ENCODE assay signal across 1 cellular context in the genomic region with DNA sequence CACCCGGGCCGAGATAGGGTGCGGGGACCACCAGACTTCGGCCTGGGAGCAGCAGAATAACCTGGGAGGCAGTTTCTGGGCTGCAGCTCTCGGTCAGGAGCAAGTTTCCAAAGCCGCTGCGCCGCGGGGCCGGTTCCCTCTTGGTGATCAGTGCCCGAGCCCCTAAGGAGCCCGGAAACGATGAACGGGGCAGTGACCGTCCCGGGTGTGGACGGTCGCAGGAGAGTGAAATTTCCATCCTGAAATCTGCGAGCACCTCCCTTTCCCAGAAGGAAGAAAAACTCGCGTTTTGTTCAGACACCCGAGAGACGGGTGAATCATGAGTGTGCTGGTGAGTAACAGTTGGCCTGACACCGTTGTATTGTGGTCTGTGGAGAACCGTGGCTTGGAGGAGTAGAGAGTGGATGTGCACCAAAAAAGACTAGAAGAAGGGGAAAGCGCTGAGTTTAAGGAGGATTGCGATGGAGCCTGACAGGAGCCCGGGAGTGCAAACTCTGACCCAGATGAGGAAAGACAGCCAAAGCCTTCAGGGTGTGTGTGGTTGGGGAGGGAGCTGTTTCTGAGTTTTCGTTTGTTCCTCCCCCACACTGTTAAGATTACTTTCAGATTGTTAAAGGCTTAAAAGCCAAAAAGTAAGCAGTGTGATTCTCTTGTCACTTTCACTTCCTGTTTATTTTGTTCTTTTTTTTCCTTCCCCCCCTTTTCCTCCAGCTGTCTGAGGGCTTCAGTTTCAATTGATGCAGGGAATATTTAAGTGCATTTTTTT.
TF ChIP-seq lines count a peak whose summit lies in the region.

No MANE protein-coding gene starts in this region.

TF ChIP-seq in H1, 55 proteins besides CTCF, POLR2A, EP300 and RAD21:
- TF ChIP-seq SP1 (IDR thresholded peaks at IDR 0.05; ENCODE audit: low read depth, low read length) = no peak
- no peak for TF ChIP-seq PHF8 (conservative IDR thresholded peaks at IDR 0.05; ENCODE audit: low read depth, low read length)
- TF ChIP-seq CEBPB (IDR thresholded peaks at IDR 0.05; ENCODE audit: low read depth, low read length) = no peak
- no peak for TF ChIP-seq SRF (IDR thresholded peaks at IDR 0.05; ENCODE audit: low read depth, low read length)
- TF ChIP-seq RXRA (IDR thresholded peaks at IDR 0.05; ENCODE audit: insufficient read depth, low read depth, low read length) = no peak
- peak; percentile 3 for TF ChIP-seq EZH2 (IDR thresholded peaks at IDR 0.05; ENCODE audit: low read depth, low read length, severe bottlenecking)
- no peak for TF ChIP-seq TBP (IDR thresholded peaks at IDR 0.05; ENCODE audit: low read depth, low read length)
- TF ChIP-seq CREB1 (IDR thresholded peaks at IDR 0.05) = no peak
- 0 out of 2 replicates have a peak, but pooled peaks have one; percentile 9 for TF ChIP-seq EGR1 (IDR thresholded peaks at IDR 0.05; ENCODE audit: borderline replicate concordance, low read depth, low read length)
- TF ChIP-seq SUZ12 (IDR thresholded peaks at IDR 0.05; ENCODE audit: low read length) = 0 out of 2 replicates have a peak, but pooled peaks have one; percentile 24
- TF ChIP-seq ASH2L (IDR thresholded peaks at IDR 0.05; ENCODE audit: low read length) = peak; percentile 79
- TF ChIP-seq BACH1 (IDR thresholded peaks at IDR 0.05; ENCODE audit: low read length) = no peak
- no peak for TF ChIP-seq KDM4A (IDR thresholded peaks at IDR 0.05; ENCODE audit: low read depth, low read length, severe bottlenecking)
- no peak for TF ChIP-seq JUND (IDR thresholded peaks at IDR 0.05; ENCODE audit: low read length)
- no peak for TF ChIP-seq CHD7 (IDR thresholded peaks at IDR 0.05; ENCODE audit: insufficient replicate concordance, low read length)
- TF ChIP-seq BCL11A (IDR thresholded peaks at IDR 0.05; ENCODE audit: low read depth in 2 of 2, low read length in 2 of 2) = no peak
- peak; percentile 90 for TF ChIP-seq SAP30 (IDR thresholded peaks at IDR 0.05; ENCODE audit: insufficient read depth, insufficient replicate concordance, low read length)
- TF ChIP-seq CTBP2 (IDR thresholded peaks at IDR 0.05; ENCODE audit: borderline replicate concordance, insufficient read depth, insufficient read length, low read length) = peak; percentile 39
- peak; percentile 58; the same call in 1 of the 2 replicates for TF ChIP-seq RBBP5 (IDR thresholded peaks at IDR 0.05; ENCODE audit: borderline replicate concordance, low read depth, low read length)
- TF ChIP-seq KDM5A (IDR thresholded peaks at IDR 0.05; ENCODE audit: low read length) = no peak
- TF ChIP-seq, protein P1, sequence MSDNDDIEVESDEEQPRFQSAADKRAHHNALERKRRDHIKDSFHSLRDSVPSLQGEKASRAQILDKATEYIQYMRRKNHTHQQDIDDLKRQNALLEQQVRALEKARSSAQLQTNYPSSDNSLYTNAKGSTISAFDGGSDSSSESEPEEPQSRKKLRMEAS (IDR thresholded peaks at IDR 0.05) = no peak
- TF ChIP-seq GTF2F1 (IDR thresholded peaks at IDR 0.05; ENCODE audit: borderline replicate concordance, low read depth, low read length) = no peak
- no peak for TF ChIP-seq TEAD4 (IDR thresholded peaks at IDR 0.05; ENCODE audit: low read depth, low read length)
- TF ChIP-seq SP2 (IDR thresholded peaks at IDR 0.05; ENCODE audit: low read length) = no peak
- TF ChIP-seq, protein P2, sequence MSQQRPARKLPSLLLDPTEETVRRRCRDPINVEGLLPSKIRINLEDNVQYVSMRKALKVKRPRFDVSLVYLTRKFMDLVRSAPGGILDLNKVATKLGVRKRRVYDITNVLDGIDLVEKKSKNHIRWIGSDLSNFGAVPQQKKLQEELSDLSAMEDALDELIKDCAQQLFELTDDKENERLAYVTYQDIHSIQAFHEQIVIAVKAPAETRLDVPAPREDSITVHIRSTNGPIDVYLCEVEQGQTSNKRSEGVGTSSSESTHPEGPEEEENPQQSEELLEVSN (IDR thresholded peaks at IDR 0.05) = no peak
- no peak for TF ChIP-seq POLR2AphosphoS5 (IDR thresholded peaks at IDR 0.05; ENCODE audit: low read depth, low read length)
- TF ChIP-seq TCF12 (IDR thresholded peaks at IDR 0.05; ENCODE audit: low read depth, low read length) = no peak
- TF ChIP-seq HDAC6 (IDR thresholded peaks at IDR 0.05; ENCODE audit: low read depth, low read length) = no peak
- 0 out of 4 replicates have a peak, but pooled peaks have one; percentile 45 to 81 for TF ChIP-seq SIN3A (conservative IDR thresholded peaks at IDR 0.05 in 1 of 2, IDR thresholded peaks at IDR 0.05 in 1 of 2; ENCODE audit: low read depth in 1 of 2, low read length in 2 of 2)
- TF ChIP-seq RNF2 (IDR thresholded peaks at IDR 0.05; ENCODE audit: borderline replicate concordance, low read depth, low read length, missing control alignments, poor library complexity, severe bottlenecking) = peak; percentile 49
